ENCODE assay signal across 24 cellular contexts in genomic region chr17:57838857-57839570, GRCh38. TPM values are rescaled to one million over a fixed set of nuclear protein-coding genes. Genes with fewer than 3 reads are reported as not detected.
DNase-seq lines count a peak whose midpoint lies in the region; ATAC-seq and TF ChIP-seq lines count a peak whose summit lies in the region.
"Had no signal": no experiment of that assay in that cellular context is flagged by ENCODE, and none has a peak within 500 bp of the region (broad histone marks: within the 10 kb centered on the region; RNA-seq: fewer than 3 reads in every experiment).

No MANE protein-coding gene starts in this region.

- intact Hi-C loops in mammary epithelial cell (cut with micrococcal nuclease), result no loop called here
- intact Hi-C loops in breast epithelium (cut with DNase I; ENCODE audit: low total_unique reads), result loop anchor here (10.0 kb wide), 1 partner anchor 276 kb away; no protein-coding TSS in a partner anchor
- intact Hi-C loops in right cardiac atrium (cut with DNase I), result loop anchor here in 2 of 4 donors (10.0 kb wide), 3 partner anchors 244 to 704 kb away; partner anchors contain the start of gene MSI2 (in 1 of the 2)

- dilution Hi-C loops in mammary epithelial cell (cut with HindIII; ENCODE audit: low sequenced_read_pairs), result no loop called here

- no peak overlapping the region for H3K4me2 ChIP-seq in mammary epithelial cell (ENCODE audit: insufficient read depth, low read depth, low read length)
- H3K4me2 ChIP-seq: BLaER1 treated with 17β-estradiol and CSF1 and Interleukin-3, amounts not matched to agents 10 nM and 100 nM; GM23338 had no signal

- H3K4me3 ChIP-seq in mammary epithelial cell (replicated peaks in 1 of 3; ENCODE audit: insufficient read depth in 1 of 3, low read depth in 2 of 3, low read length in 3 of 3) (no peak overlapping the region), breast epithelium (no peak overlapping the region), gastroesophageal sphincter (no peak overlapping the region), right cardiac atrium (ENCODE audit: low read length) (no peak overlapping the region), stomach smooth muscle (ENCODE audit: low read length in 2 of 2) (no peak overlapping the region)
- H3K4me3 ChIP-seq: BLaER1 treated with 17β-estradiol and CSF1 and Interleukin-3, amounts not matched to agents 10 nM and 100 nM; GM23338; SK-N-MC had no signal

- H3K36me3 ChIP-seq in mammary epithelial cell (ENCODE audit: insufficient read depth, low read length) (peaks cover 29% of the 10 kb centered on the region), breast epithelium (peaks cover 11% of the 10 kb centered on the region), gastroesophageal sphincter (peaks cover 6 to 64% of the 10 kb centered on the region in 2 donors), stomach smooth muscle (ENCODE audit: control insufficient read depth in 2 of 2, insufficient read depth in 2 of 2, low read length in 2 of 2) (peaks cover 15 to 25% of the 10 kb centered on the region in 2 donors)

- H3K27ac ChIP-seq in mammary epithelial cell (ENCODE audit: insufficient read depth, low read depth, low read length) (no peak overlapping the region), breast epithelium (no peak overlapping the region), gastroesophageal sphincter (peak overlapping the region; percentile 21 to 89 (median 67)), right cardiac atrium (ENCODE audit: low read length) (peak overlapping the region; percentile 72), stomach smooth muscle (ENCODE audit: low read length) (peak overlapping the region; percentile 33)
- H3K27ac ChIP-seq: BLaER1 treated with 17β-estradiol and CSF1 and Interleukin-3, amounts not matched to agents 10 nM and 100 nM; SK-N-MC had no signal

- TF ChIP-seq CTCF in mammary epithelial cell (conservative IDR thresholded peaks at IDR 0.05 in 1 of 2, IDR thresholded peaks at IDR 0.05 in 1 of 2; ENCODE audit: extremely low read depth in 1 of 2, insufficient read depth in 1 of 2, low read depth in 1 of 2, low read length in 2 of 2), result no peak
- TF ChIP-seq CTCF in breast epithelium (IDR thresholded peaks at IDR 0.05), result no peak
- TF ChIP-seq CTCF in gastroesophageal sphincter (IDR thresholded peaks at IDR 0.05), result no peak

- H3K27me3 ChIP-seq in mammary epithelial cell (ENCODE audit: insufficient read depth, low read length) (no peaks in the 10 kb centered on the region), breast epithelium (no peaks in the 10 kb centered on the region), gastroesophageal sphincter (no peaks in the 10 kb centered on the region), right cardiac atrium (ENCODE audit: control insufficient read depth, insufficient read depth) (no peaks in the 10 kb centered on the region), stomach smooth muscle (ENCODE audit: control insufficient read depth in 1 of 2, insufficient read depth in 2 of 2, low read length in 2 of 2) (no peaks in the 10 kb centered on the region)
- H3K27me3 ChIP-seq: BLaER1 treated with 17β-estradiol and CSF1 and Interleukin-3, amounts not matched to agents 10 nM and 100 nM had no signal

- H3K4me1 ChIP-seq in mammary epithelial cell (ENCODE audit: insufficient read depth, low read length) (peaks cover 3% of the 10 kb centered on the region), breast epithelium (no peaks in the 10 kb centered on the region), gastroesophageal sphincter (peaks cover 0 to 31% (median 0%) of the 10 kb centered on the region in 3 donors), right cardiac atrium (ENCODE audit: control insufficient read depth, insufficient read depth, low read length) (peaks cover 2% of the 10 kb centered on the region), stomach smooth muscle (ENCODE audit: control insufficient read depth, insufficient read depth, low read length) (peaks cover 18% of the 10 kb centered on the region)

- no peak overlapping the region for H2AFZ ChIP-seq in mammary epithelial cell (ENCODE audit: low read depth, low read length)
- H2AFZ ChIP-seq: GM23338 had no signal

- 93% methylated on average over 6 of the region's 6 CpGs for WGBS in mammary epithelial cell (ENCODE audit: low coverage, missing lambda C conversion rate)
- 71 to 75% methylated on average over 3 to 4 of the region's 6 CpGs for WGBS in gastroesophageal sphincter (ENCODE audit: low coverage in 1 of 2), 2 donors
- 64% methylated on average over 6 of the region's 6 CpGs for WGBS in right cardiac atrium

- no peak for ATAC-seq in gastroesophageal sphincter
- no peak for ATAC-seq in right cardiac atrium
- no peak for ATAC-seq in GM19467 (IDR thresholded peaks at IDR 0.05; ENCODE audit: unreplicated experiment)
- ATAC-seq: GM23338 had no signal

- H3K9me3 ChIP-seq in mammary epithelial cell (replicated peaks; ENCODE audit: insufficient read depth, low read length) (no peaks in the 10 kb centered on the region), breast epithelium (no peaks in the 10 kb centered on the region), gastroesophageal sphincter (no peaks in the 10 kb centered on the region), right cardiac atrium (ENCODE audit: control insufficient read depth, low read length) (no peaks in the 10 kb centered on the region), stomach smooth muscle (ENCODE audit: control insufficient read depth in 2 of 2, low read length in 2 of 2) (no peaks in the 10 kb centered on the region)
- H3K9me3 ChIP-seq: BLaER1 treated with 17β-estradiol and CSF1 and Interleukin-3, amounts not matched to agents 10 nM and 100 nM; Caco-2 had no signal

- in situ Hi-C loops in mammary epithelial cell (cut with MboI; ENCODE audit: low sequenced_read_pairs in 2 of 2), result loop anchor here in 1 of 2 donors (25.0 kb wide), 1 partner anchor 702 kb away; no protein-coding TSS in a partner anchor

- no peak for TF ChIP-seq EP300 in gastroesophageal sphincter (IDR thresholded peaks at IDR 0.05)

- TSS peak; percentile 29 for BruUV-seq in mammary epithelial cell (replicated peaks; lab: Mats Ljungman, UMichigan)

- CTCF ChIA-PET in mammary epithelial cell (lab: Charles Lee; ENCODE audit: low non-redundant PET), result interaction anchor here (0.6 kb wide), 1 partner anchor 608 kb away, joined by 9 read pairs; no protein-coding TSS in a partner anchor

- TF ChIP-seq POLR2A in breast epithelium (IDR thresholded peaks at IDR 0.05) (no peak), gastroesophageal sphincter (IDR thresholded peaks at IDR 0.05) (no peak)

- no peak overlapping the region for H3K9ac ChIP-seq in mammary epithelial cell (ENCODE audit: insufficient read depth, low read length)
- no peak overlapping the region for H3K9ac ChIP-seq in stomach smooth muscle (ENCODE audit: low read length in 2 of 2)
- H3K9ac ChIP-seq: BLaER1 treated with 17β-estradiol and CSF1 and Interleukin-3, amounts not matched to agents 10 nM and 100 nM had no signal

- peaks cover 2% of the 10 kb centered on the region for H4K20me1 ChIP-seq in mammary epithelial cell (ENCODE audit: insufficient read depth, low read length)

- no peak for DNase-seq in mammary epithelial cell
- no peak for DNase-seq in breast epithelium (ENCODE audit: low spot score in 2 of 2)
- no peak for DNase-seq in right cardiac atrium
- no peak for DNase-seq in cerebellar nuclear complex (lab: John Stamatoyannopoulos, UW)
- no peak for DNase-seq in NCI-H187 (lab: John Stamatoyannopoulos, UW)
- DNase-seq: 8988T; CD4-positive, alpha-beta memory T cell; DMS 273 treated with DMSO at 0.1 percent for 48 hours; DND-41; HCEC 1CT; NCI-H1105 treated with DMSO at 0.1 percent for 48 hours; NCI-H2081; NCI-H2171; NCI-H345; NCI-H524 treated with DMSO at 0.1 percent for 48 hours; NCI-H82; SHP77 had no signal

- H3K79me2 ChIP-seq in mammary epithelial cell (ENCODE audit: insufficient read depth, low read length), result peaks cover 19% of the 10 kb centered on the region

RNA-seq across cellular contexts. Expression of gene MRPS23, which starts 10.8 kb away (rescaled TPM):
- total RNA-seq in mammary epithelial cell (10 to 100 TPM; 17.7 to 48.4 TPM), breast epithelium (10 to 100 TPM in 1 of 3 donors, 1 to 10 TPM in 2; 7.5 to 10.7 (median 8.2) TPM), gastroesophageal sphincter (10 to 100 TPM; 23.0 to 24.8 (median 24.5) TPM), right cardiac atrium (10 to 100 TPM; 50.9 to 68.3 (median 61.1) TPM)
- polyA plus RNA-seq in mammary epithelial cell (63.7 TPM), right cardiac atrium (54.7 TPM)
- 9.9 TPM for polyA minus RNA-seq in mammary epithelial cell

Comparison
In these comparisons a context has a peak if more than half of its experiments do, and no peak if none do; other contexts are left out.
1. H3K27ac ChIP-seq: peak in gastroesophageal sphincter (4 of 4), right cardiac atrium (single experiment) and stomach smooth muscle (single experiment); none in mammary epithelial cell (single experiment) and breast epithelium (0 of 2).